ENCODE assay signal across 34 cellular contexts in genomic region chr7:39304683-39305405, GRCh38.
DNase-seq lines count a peak whose midpoint lies in the region; ATAC-seq lines count a peak whose summit lies in the region.
"Had no signal": no experiment of that assay in that cellular context is flagged by ENCODE, and none has a peak within 500 bp of the region (broad histone marks: within the 10 kb centered on the region; RNA-seq: fewer than 3 reads in every experiment).

No MANE protein-coding gene starts in this region.

- no peak overlapping the region for H2BK15ac ChIP-seq in mesenchymal stem cell (ENCODE audit: low read depth, poor library complexity, severe bottlenecking)

- no peak overlapping the region for H2BK120ac ChIP-seq in mesenchymal stem cell (ENCODE audit: low read depth, low read length)

- in situ Hi-C loops in G401 (cut with HindIII; ENCODE audit: low sequenced_read_pairs), result no loop called here

- H3K4me3 Mint-ChIP-seq in activated CD4-positive, alpha-beta T cell treated with anti-CD3 and anti-CD28 coated beads for 36 hours, result no peak overlapping the region
- H3K4me3 Mint-ChIP-seq: activated CD4-positive, alpha-beta T cell treated with anti-CD3 and anti-CD28 coated beads, Interleukin-2, amount 10 ng/mL, durations not matched to agents 24 days and 14 days; activated naive CD8-positive, alpha-beta T cell treated with anti-CD3 and anti-CD28 coated beads for 36 hours; naive thymus-derived CD8-positive, alpha-beta T cell; stimulated activated naive CD8-positive, alpha-beta T cell treated with anti-CD3 and anti-CD28 coated beads, Interleukin-15, amount 100 ng/mL, for 72 hours had no signal

- no peak overlapping the region for H3K4ac ChIP-seq in mesenchymal stem cell (ENCODE audit: low read depth in 1 of 2, low read length in 2 of 2)

- no peak overlapping the region for H3K27ac Mint-ChIP-seq in activated CD4-positive, alpha-beta T cell treated with anti-CD3 and anti-CD28 coated beads for 36 hours
- H3K27ac Mint-ChIP-seq: activated CD4-positive, alpha-beta T cell treated with anti-CD3 and anti-CD28 coated beads, Interleukin-2, amount 10 ng/mL, durations not matched to agents 24 days and 14 days; activated naive CD8-positive, alpha-beta T cell treated with anti-CD3 and anti-CD28 coated beads for 36 hours; naive thymus-derived CD8-positive, alpha-beta T cell; stimulated activated naive CD8-positive, alpha-beta T cell treated with anti-CD3 and anti-CD28 coated beads, Interleukin-15, amount 100 ng/mL, for 72 hours had no signal

- ATAC-seq in GM21528 (IDR thresholded peaks at IDR 0.05; ENCODE audit: low FRiP score, unreplicated experiment), result peak; percentile 52
- ATAC-seq in HG03354 (IDR thresholded peaks at IDR 0.05; ENCODE audit: poor library complexity, severe bottlenecking, unreplicated experiment), result peak; percentile 74
- ATAC-seq in activated CD4-positive, alpha-beta T cell treated with anti-CD3 and anti-CD28 coated beads for 36 hours, result no peak
- ATAC-seq: lower lobe of right lung; naive thymus-derived CD8-positive, alpha-beta T cell; sciatic nerve; stimulated activated naive CD8-positive, alpha-beta T cell treated with anti-CD3 and anti-CD28 coated beads, Interleukin-15, amount 100 ng/mL, for 72 hours had no signal

- no peak overlapping the region for H2AFZ ChIP-seq in mesenchymal stem cell (ENCODE audit: low read depth, low read length)

- no peaks in the 10 kb centered on the region for H3K36me3 Mint-ChIP-seq in activated CD4-positive, alpha-beta T cell treated with anti-CD3 and anti-CD28 coated beads for 36 hours (ENCODE audit: low read depth)
- H3K36me3 Mint-ChIP-seq: activated naive CD8-positive, alpha-beta T cell treated with anti-CD3 and anti-CD28 coated beads for 36 hours; naive thymus-derived CD8-positive, alpha-beta T cell had no signal

- H3K4me2 ChIP-seq in mesenchymal stem cell (ENCODE audit: low read length, poor library complexity, severe bottlenecking), result no peak overlapping the region
- H3K4me2 ChIP-seq: BLaER1, KMS-11 had no signal

- no peak overlapping the region for H3K18ac ChIP-seq in mesenchymal stem cell (ENCODE audit: low read depth in 1 of 2, low read length in 2 of 2)

- H3K9me3 Mint-ChIP-seq in activated CD4-positive, alpha-beta T cell treated with anti-CD3 and anti-CD28 coated beads for 36 hours (ENCODE audit: low read depth), result no peaks in the 10 kb centered on the region
- H3K9me3 Mint-ChIP-seq: activated CD4-positive, alpha-beta T cell treated with anti-CD3 and anti-CD28 coated beads, Interleukin-2, amount 10 ng/mL, durations not matched to agents 24 days and 14 days; activated naive CD8-positive, alpha-beta T cell treated with anti-CD3 and anti-CD28 coated beads for 36 hours; naive thymus-derived CD8-positive, alpha-beta T cell; stimulated activated naive CD8-positive, alpha-beta T cell treated with anti-CD3 and anti-CD28 coated beads, Interleukin-15, amount 100 ng/mL, for 72 hours had no signal

- POLR2A ChIA-PET in activated CD4-positive, alpha-beta T cell treated with anti-CD3 and anti-CD28 coated beads for 36 hours (lab: Charles Lee), result no interaction called here

- CTCF ChIA-PET in activated CD4-positive, alpha-beta T cell treated with anti-CD3 and anti-CD28 coated beads for 36 hours (lab: Charles Lee), result no interaction called here

- H3K36me3 ChIP-seq in mesenchymal stem cell (ENCODE audit: control insufficient read depth in 1 of 2, insufficient read depth in 2 of 2, low read depth in 1 of 2, low read length in 2 of 2), result no peaks in the 10 kb centered on the region
- H3K36me3 ChIP-seq: BLaER1, lower lobe of right lung, prostate gland, thoracic aorta had no signal

- H3K4me1 ChIP-seq in mesenchymal stem cell (ENCODE audit: control insufficient read depth, insufficient read depth, low read depth, low read length), result no peaks in the 10 kb centered on the region
- H3K4me1 ChIP-seq: lower lobe of right lung, prostate gland had no signal

- no peak overlapping the region for H3K4me3 ChIP-seq in mesenchymal stem cell (ENCODE audit: insufficient read depth in 1 of 2, low read depth in 1 of 2, low read length in 2 of 2)
- H3K4me3 ChIP-seq: BLaER1, lower lobe of right lung, prostate gland, thoracic aorta had no signal

- intact Hi-C loops in activated CD4-positive, alpha-beta T cell treated with anti-CD3 and anti-CD28 coated beads for 36 hours (cut with DNase I, micrococcal nuclease), result no loop called here

- H3K14ac ChIP-seq in mesenchymal stem cell (ENCODE audit: low read length in 2 of 2), result no peak overlapping the region

- no peak overlapping the region for H4K91ac ChIP-seq in mesenchymal stem cell (ENCODE audit: low read length)

- H3K9ac ChIP-seq in mesenchymal stem cell (ENCODE audit: low read length), result no peak overlapping the region
- H3K9ac ChIP-seq: BLaER1, KMS-11 had no signal

- peak; percentile 4 for DNase-seq in ELR (ENCODE audit: low read depth)
- no peak for DNase-seq in mesenchymal stem cell
- DNase-seq in activated CD4-positive, alpha-beta T cell treated with anti-CD3 and anti-CD28 coated beads for 36 hours, result no peak
- no peak for DNase-seq in G401 (ENCODE audit: low spot score)
- no peak for DNase-seq in activated T-cell treated with anti-CD3 and anti-CD28 coated beads, Interleukin-2, amount 50 U/mL, for 48 hours
- DNase-seq: ACHN; activated CD4-positive, alpha-beta T cell treated with anti-CD3 and anti-CD28 coated beads, Interleukin-2, amount 10 ng/mL, durations not matched to agents 24 days and 14 days; activated gamma-delta T cell; activated naive CD8-positive, alpha-beta T cell treated with anti-CD3 and anti-CD28 coated beads for 36 hours; activated T-cell treated with anti-CD3 and anti-CD28 coated beads, Interleukin-2, amount 50 U/mL, for 1 hour; anterior cingulate cortex; DMS153; GDM1; HCEC 1CT; kidney glomerular epithelial cell; lower lobe of right lung; MM.1S; naive thymus-derived CD8-positive, alpha-beta T cell; NCI-H1436 treated with DMSO at 0.1 percent for 48 hours; NCI-H2081 treated with DMSO at 0.1 percent for 48 hours; NCI-H446; nucleus accumbens; SHP77 treated with DMSO at 0.1 percent for 48 hours; stimulated activated CD4-positive, alpha-beta T cell treated with anti-CD3 and anti-CD28 coated beads, Interleukin-2, amount 100 ng/mL, for 48 hours; stimulated activated naive CD8-positive, alpha-beta T cell treated with anti-CD3 and anti-CD28 coated beads, Interleukin-15, amount 100 ng/mL, for 72 hours; T-helper 9 cell had no signal

- no peaks in the 10 kb centered on the region for H3K79me1 ChIP-seq in mesenchymal stem cell (replicated peaks; ENCODE audit: low read length, poor library complexity, severe bottlenecking)

- H2BK5ac ChIP-seq in mesenchymal stem cell (ENCODE audit: low read depth, low read length, poor library complexity, severe bottlenecking), result no peak overlapping the region

- H2BK12ac ChIP-seq in mesenchymal stem cell (ENCODE audit: low read length in 2 of 2), result no peak overlapping the region

- H2AK5ac ChIP-seq in mesenchymal stem cell (ENCODE audit: low read length, severe bottlenecking), result no peak overlapping the region

- peak overlapping the region; percentile 16 for H3K27ac ChIP-seq in mesenchymal stem cell (ENCODE audit: low read length, poor library complexity, severe bottlenecking)
- H3K27ac ChIP-seq: BLaER1, KMS-11, lower lobe of right lung, prostate gland, thoracic aorta, VCaP had no signal

- no peaks in the 10 kb centered on the region for H3K9me3 ChIP-seq in mesenchymal stem cell (ENCODE audit: control insufficient read depth, low read length)
- H3K9me3 ChIP-seq: BLaER1, lower lobe of right lung, prostate gland, thoracic aorta had no signal

- H3K23ac ChIP-seq in mesenchymal stem cell (ENCODE audit: low read length in 2 of 2), result no peak overlapping the region

- H4K8ac ChIP-seq in mesenchymal stem cell (ENCODE audit: low read length), result no peak overlapping the region

- H3K27me3 Mint-ChIP-seq in activated CD4-positive, alpha-beta T cell treated with anti-CD3 and anti-CD28 coated beads for 36 hours, result peaks cover 4% of the 10 kb centered on the region
- H3K27me3 Mint-ChIP-seq: activated CD4-positive, alpha-beta T cell treated with anti-CD3 and anti-CD28 coated beads, Interleukin-2, amount 10 ng/mL, durations not matched to agents 24 days and 14 days had no signal

- peaks cover 0 to 4% of the 10 kb centered on the region in 2 experiments for H3K27me3 ChIP-seq in mesenchymal stem cell (ENCODE audit: control insufficient read depth in 1 of 2, insufficient read depth in 1 of 2, low read length in 2 of 2)
- H3K27me3 ChIP-seq: BLaER1 had no signal

- WGBS in mesenchymal stem cell, result 92% methylated on average over 1 of the region's 3 CpGs

- no peaks in the 10 kb centered on the region for H3K4me1 Mint-ChIP-seq in activated CD4-positive, alpha-beta T cell treated with anti-CD3 and anti-CD28 coated beads for 36 hours
- H3K4me1 Mint-ChIP-seq: activated CD4-positive, alpha-beta T cell treated with anti-CD3 and anti-CD28 coated beads, Interleukin-2, amount 10 ng/mL, durations not matched to agents 24 days and 14 days; activated naive CD8-positive, alpha-beta T cell treated with anti-CD3 and anti-CD28 coated beads for 36 hours; naive thymus-derived CD8-positive, alpha-beta T cell; stimulated activated naive CD8-positive, alpha-beta T cell treated with anti-CD3 and anti-CD28 coated beads, Interleukin-15, amount 100 ng/mL, for 72 hours had no signal
